ENCODE assay signal across 16 cellular contexts in the genomic region with DNA sequence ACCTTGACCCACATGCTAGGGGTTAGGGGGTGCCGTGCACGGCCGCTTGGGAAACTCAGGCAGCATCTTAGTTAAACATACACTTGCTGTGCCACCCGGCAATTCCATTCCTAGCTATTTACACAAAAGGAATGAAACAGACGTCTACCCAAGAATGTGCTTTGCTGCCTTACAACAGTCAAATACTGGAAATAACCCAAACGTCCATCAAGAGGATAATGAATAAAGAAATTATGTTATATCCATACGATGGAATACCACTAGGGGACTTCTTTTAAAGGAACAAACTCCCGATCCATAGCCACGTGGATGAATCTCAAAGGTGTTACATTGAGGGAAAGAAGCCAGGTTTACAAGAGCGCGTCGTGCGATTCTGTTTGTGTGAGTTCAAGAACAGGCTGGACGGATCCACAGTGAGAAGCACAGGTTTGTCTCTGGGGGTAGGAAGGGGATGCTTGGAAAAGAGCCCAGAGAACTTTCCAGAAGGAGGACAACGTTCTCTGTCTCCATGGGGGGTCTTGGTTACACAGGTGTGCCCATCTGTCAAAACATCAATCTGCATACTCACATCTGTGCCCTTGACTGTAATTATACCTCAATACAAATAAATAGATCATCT. TPM values are rescaled to one million over a fixed set of nuclear protein-coding genes. Genes with fewer than 3 reads are reported as not detected.
DNase-seq lines count a peak whose midpoint lies in the region; ATAC-seq, FAIRE-seq and TF ChIP-seq lines count a peak whose summit lies in the region.
"Had no signal": no experiment of that assay in that cellular context is flagged by ENCODE, and none has a peak within 500 bp of the region (broad histone marks: within the 10 kb centered on the region; RNA-seq: fewer than 3 reads in every experiment).

No MANE protein-coding gene starts in this region.

- H3K9me3 ChIP-seq in astrocyte (ENCODE audit: insufficient read depth, low read depth, low read length) (no peaks in the 10 kb centered on the region), adrenal gland (replicated peaks in 1 of 3) (no peaks in the 10 kb centered on the region), tibial artery (no peaks in the 10 kb centered on the region)

- H3K27ac ChIP-seq in astrocyte (ENCODE audit: low read depth, low read length) (no peak overlapping the region), adrenal gland (no peak overlapping the region), tibial artery (no peak overlapping the region)
- H3K27ac ChIP-seq: PC-9 had no signal

- intact Hi-C loops in adrenal gland (cut with DNase I) = no loop called here
- intact Hi-C loops in tibial artery (cut with DNase I; ENCODE audit: low total_unique reads) = no loop called here

- no peak overlapping the region for H3K9ac ChIP-seq in astrocyte (ENCODE audit: low read length)

- FAIRE-seq in astrocyte (lab: Jason Lieb, UNC) = no peak

- peaks cover 3% of the 10 kb centered on the region for H3K4me1 Mint-ChIP-seq in astrocyte (ENCODE audit: low read depth, unreplicated experiment)

- DNase-seq in AG10803 (ENCODE audit: low read depth) (peak; percentile 42), NCI-H128 (lab: John Stamatoyannopoulos, UW; ENCODE audit: unreplicated experiment) (peak; percentile 2), astrocyte (ENCODE audit: low read depth) (peak; percentile 25), medulla oblongata (ENCODE audit: extremely low spot score) (peak; percentile 9), adrenal gland (no peak), tibial artery (no peak)
- DNase-seq: activated gamma-delta T cell; NCI-H2029 treated with DMSO at 0.1 percent for 48 hours; PC-9; stimulated activated naive CD4-positive, alpha-beta T cell had no signal

- ATAC-seq in GM19455 (IDR thresholded peaks at IDR 0.05; ENCODE audit: unreplicated experiment) (no peak), GM18858 (IDR thresholded peaks at IDR 0.05; ENCODE audit: unreplicated experiment) (no peak)
- ATAC-seq: esophagus mucosa had no signal

- H3K27me3 Mint-ChIP-seq in astrocyte (ENCODE audit: low read depth, unreplicated experiment) = peaks cover 9% of the 10 kb centered on the region

- no peak for TF ChIP-seq POLR2A in adrenal gland (IDR thresholded peaks at IDR 0.05)

- no peak overlapping the region for H3K4me3 ChIP-seq in AG10803 (ENCODE audit: low read length)
- H3K4me3 ChIP-seq in astrocyte (ENCODE audit: insufficient read depth, low read depth, low read length) = no peak overlapping the region
- no peak overlapping the region for H3K4me3 ChIP-seq in adrenal gland
- H3K4me3 ChIP-seq in tibial artery = no peak overlapping the region
- H3K4me3 ChIP-seq: PC-9 had no signal

- TF ChIP-seq CTCF in AG10803 (conservative IDR thresholded peaks at IDR 0.05; ENCODE audit: low read length) (no peak), astrocyte (IDR thresholded peaks at IDR 0.05; ENCODE audit: insufficient read depth, low read depth, low read length) (no peak), adrenal gland (IDR thresholded peaks at IDR 0.05) (no peak), tibial artery (IDR thresholded peaks at IDR 0.05) (no peak)

- no peak overlapping the region for H3K27ac Mint-ChIP-seq in astrocyte (ENCODE audit: unreplicated experiment)
- H3K27ac Mint-ChIP-seq: CD14-positive monocyte, mesothelial cell of epicardium, progenitor cell of endocrine pancreas had no signal

- H3K27me3 ChIP-seq in astrocyte (ENCODE audit: insufficient read depth, low read length) (peaks cover 7% of the 10 kb centered on the region), adrenal gland (no peaks in the 10 kb centered on the region), tibial artery (peaks cover 0 to 38% of the 10 kb centered on the region in 2 donors)

- H2AFZ ChIP-seq in astrocyte (ENCODE audit: low read depth, low read length) = no peak overlapping the region
- H2AFZ ChIP-seq: PC-9 had no signal

- WGBS in adrenal gland, 4 donors = 52 to 57% (median 55%) methylated on average over 12 to 15 of the region's 15 CpGs

- no peaks in the 10 kb centered on the region for H3K36me3 ChIP-seq in astrocyte (ENCODE audit: insufficient read depth, low read length)
- no peaks in the 10 kb centered on the region for H3K36me3 ChIP-seq in adrenal gland (replicated peaks in 1 of 2)
- H3K36me3 ChIP-seq in tibial artery = no peaks in the 10 kb centered on the region

- no peaks in the 10 kb centered on the region for H3K36me3 Mint-ChIP-seq in astrocyte (ENCODE audit: low read depth, unreplicated experiment)
- H3K36me3 Mint-ChIP-seq: CD14-positive monocyte, mesothelial cell of epicardium had no signal

- no peaks in the 10 kb centered on the region for H3K79me2 ChIP-seq in astrocyte (ENCODE audit: insufficient read depth, low read length)

- H4K20me1 ChIP-seq in astrocyte (ENCODE audit: insufficient read depth, low read length) = peaks cover 3% of the 10 kb centered on the region

- peaks cover 6% of the 10 kb centered on the region for H3K4me1 ChIP-seq in astrocyte (ENCODE audit: insufficient read depth, low read length)
- H3K4me1 ChIP-seq in adrenal gland (replicated peaks in 1 of 2) = peaks cover 0 to 5% of the 10 kb centered on the region in 2 donors
- no peaks in the 10 kb centered on the region for H3K4me1 ChIP-seq in tibial artery

- H3K4me2 ChIP-seq in astrocyte (ENCODE audit: low read length) = peak overlapping the region; percentile 32
- H3K4me2 ChIP-seq: PC-9 had no signal

- no peak overlapping the region for H3K4me3 Mint-ChIP-seq in astrocyte (ENCODE audit: unreplicated experiment)
- H3K4me3 Mint-ChIP-seq: CD14-positive monocyte, mesothelial cell of epicardium had no signal

- no peaks in the 10 kb centered on the region for H3K9me3 Mint-ChIP-seq in astrocyte (ENCODE audit: unreplicated experiment)
- H3K9me3 Mint-ChIP-seq: mesothelial cell of epicardium had no signal

RNA-seq across cellular contexts. Expression of a gene that starts 41.8 kb away (rescaled TPM):
- 12.3 and 13.6 TPM in 2 replicates for total RNA-seq in astrocyte
- 10 to 100 TPM in 6 of 8 donors, 1 to 10 TPM in 2; 2.8 to 18.0 (median 15.9) TPM for total RNA-seq in adrenal gland
- polyA plus RNA-seq in adrenal gland = 10 to 100 TPM in 2 of 3 donors, 1 to 10 TPM in 1; 7.7 to 36.5 (median 22.8) TPM

Comparison
In these comparisons a context has a peak if more than half of its experiments do, and no peak if none do; other contexts are left out.
1. DNase-seq: peak in AG10803 (single experiment), NCI-H128 (single experiment), astrocyte (single experiment) and medulla oblongata (single experiment); none in adrenal gland (0 of 7) and tibial artery (0 of 2).